10 cellular contexts compared by ENCODE assay signal in the genomic region with DNA sequence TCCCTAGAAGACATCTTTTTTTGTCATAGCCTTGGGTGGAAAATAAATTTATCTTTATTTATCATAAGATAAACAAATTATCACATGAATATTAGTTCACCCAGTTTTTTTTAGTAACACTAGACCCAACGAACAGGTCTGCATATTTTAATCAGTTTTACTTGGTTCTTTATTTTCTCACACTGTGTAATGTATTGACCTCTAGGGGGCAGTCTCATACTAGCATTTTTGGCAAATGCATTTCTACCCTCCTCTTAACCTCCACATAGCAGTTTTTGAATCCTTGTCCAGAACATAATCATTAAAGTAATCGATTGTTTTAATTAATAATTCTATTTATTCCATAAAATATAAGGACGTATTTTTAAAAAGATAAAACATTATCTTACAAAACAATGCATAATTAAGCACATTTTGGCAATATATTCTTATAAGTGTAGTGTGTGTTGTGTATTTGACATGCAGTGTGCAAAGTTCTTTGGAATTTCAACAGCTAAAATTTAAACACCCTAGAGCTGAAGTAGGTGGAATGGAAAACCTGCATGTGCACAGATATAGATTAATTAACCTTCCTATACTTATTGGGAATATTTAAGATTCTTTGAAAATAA. TPM values are rescaled to one million over a fixed set of nuclear protein-coding genes. Genes with fewer than 3 reads are reported as not detected.
DNase-seq lines count a peak whose midpoint lies in the region; ATAC-seq and TF ChIP-seq lines count a peak whose summit lies in the region.
"Had no signal": no experiment of that assay in that cellular context is flagged by ENCODE, and none has a peak within 500 bp of the region (broad histone marks: within the 10 kb centered on the region; RNA-seq: fewer than 3 reads in every experiment).

No MANE protein-coding gene starts in this region.

- H3K36me3 ChIP-seq in mammary epithelial cell (ENCODE audit: insufficient read depth, low read length) = no peaks in the 10 kb centered on the region
- H3K36me3 ChIP-seq: SJSA1 had no signal

- no peak overlapping the region for H3K4me3 ChIP-seq in mammary epithelial cell (replicated peaks in 1 of 3; ENCODE audit: insufficient read depth in 1 of 3, low read depth in 2 of 3, low read length in 3 of 3)
- H3K4me3 ChIP-seq: SJSA1 had no signal

- dilution Hi-C loops in mammary epithelial cell (cut with HindIII; ENCODE audit: low sequenced_read_pairs) = no loop called here

- H3K9me3 ChIP-seq in mammary epithelial cell (replicated peaks; ENCODE audit: insufficient read depth, low read length) = no peaks in the 10 kb centered on the region
- H3K9me3 ChIP-seq: SJSA1 had no signal

- in situ Hi-C loops in mammary epithelial cell (cut with MboI; ENCODE audit: low sequenced_read_pairs in 2 of 2) = loop anchor here in 1 of 2 donors (10.0 kb wide), 1 partner anchor 352 kb away; no protein-coding TSS in a partner anchor

- no peak overlapping the region for H3K27ac ChIP-seq in mammary epithelial cell (ENCODE audit: insufficient read depth, low read depth, low read length)
- H3K27ac ChIP-seq: SJSA1 had no signal

- no peaks in the 10 kb centered on the region for H3K79me2 ChIP-seq in mammary epithelial cell (ENCODE audit: insufficient read depth, low read length)

- H2AFZ ChIP-seq in mammary epithelial cell (ENCODE audit: low read depth, low read length) = no peak overlapping the region

- no peaks in the 10 kb centered on the region for H4K20me1 ChIP-seq in mammary epithelial cell (ENCODE audit: insufficient read depth, low read length)

- H3K4me2 ChIP-seq in mammary epithelial cell (ENCODE audit: insufficient read depth, low read depth, low read length) = no peak overlapping the region

- CTCF ChIA-PET in mammary epithelial cell (lab: Charles Lee; ENCODE audit: low non-redundant PET) = no interaction called here

- TF ChIP-seq CTCF in mammary epithelial cell (conservative IDR thresholded peaks at IDR 0.05 in 1 of 2, IDR thresholded peaks at IDR 0.05 in 1 of 2; ENCODE audit: extremely low read depth in 1 of 2, insufficient read depth in 1 of 2, low read depth in 1 of 2, low read length in 2 of 2) = peak; percentile 68 to 69

- no peaks in the 10 kb centered on the region for H3K4me1 ChIP-seq in mammary epithelial cell (ENCODE audit: insufficient read depth, low read length)
- H3K4me1 ChIP-seq: SJSA1 had no signal

- 3% methylated on average over 3 of the region's 3 CpGs for WGBS in mammary epithelial cell (ENCODE audit: low coverage, missing lambda C conversion rate)

- intact Hi-C loops in mammary epithelial cell (cut with micrococcal nuclease) = loop anchor here (1.0 to 10.0 kb wide), 6 partner anchors 62 to 717 kb away; no protein-coding TSS in a partner anchor

- BruUV-seq in mammary epithelial cell (replicated peaks; lab: Mats Ljungman, UMichigan) = no TSS peak

- no peak overlapping the region for H3K9ac ChIP-seq in mammary epithelial cell (ENCODE audit: insufficient read depth, low read length)

- no peaks in the 10 kb centered on the region for H3K27me3 ChIP-seq in mammary epithelial cell (ENCODE audit: insufficient read depth, low read length)
- H3K27me3 ChIP-seq: SJSA1 had no signal

- ATAC-seq in GM21367 (IDR thresholded peaks at IDR 0.05; ENCODE audit: unreplicated experiment) = peak; percentile 70
- ATAC-seq in HG03571 (IDR thresholded peaks at IDR 0.05; ENCODE audit: unreplicated experiment) = peak; percentile 65
- peak; percentile 89 for ATAC-seq in left lobe of liver
- ATAC-seq in HG02840 (IDR thresholded peaks at IDR 0.05; ENCODE audit: low FRiP score, unreplicated experiment) = no peak

- DNase-seq in DMS 273 treated with DMSO at 0.1 percent for 48 hours (lab: John Stamatoyannopoulos, UW) (peak; percentile 8), NCI-H748 (lab: John Stamatoyannopoulos, UW; ENCODE audit: unreplicated experiment) (peak; percentile 83), mammary epithelial cell (peak; percentile 21), left lobe of liver (ENCODE audit: low spot score) (no peak), COLO668 (lab: John Stamatoyannopoulos, UW; ENCODE audit: unreplicated experiment) (no peak)
- DNase-seq: naive B cell had no signal

RNA-seq across cellular contexts. Expression of a gene that starts 31.6 kb away (rescaled TPM):
- total RNA-seq in mammary epithelial cell (under 1 TPM in 1 of 2 donors, not detected in 1; 0.17 TPM), left lobe of liver (0.30 TPM)
- polyA plus RNA-seq in mammary epithelial cell = not detected
- not detected for polyA minus RNA-seq in mammary epithelial cell

Comparison
In these comparisons a context has a peak if more than half of its experiments do, and no peak if none do; other contexts are left out.
1. DNase-seq: peak in DMS 273 treated with DMSO at 0.1 percent for 48 hours (single experiment), NCI-H748 (single experiment) and mammary epithelial cell (single experiment); none in left lobe of liver (single experiment) and COLO668 (single experiment).